Comparison of ENCODE assay signal across 31 cellular contexts in genomic region chr6:145824344-145824743, GRCh38.
"Had no signal": no experiment of that assay in that cellular context is flagged by ENCODE, and none has a peak within 500 bp of the region (broad histone marks: within the 10 kb centered on the region; RNA-seq: fewer than 3 reads in every experiment).

No MANE protein-coding gene starts in this region.

- H3K27me3 ChIP-seq: adrenal gland, body of pancreas, esophagus muscularis mucosa, gastroesophageal sphincter, heart right ventricle, hepatocyte had no signal

- H3K4me1 ChIP-seq: adrenal gland, body of pancreas had no signal

- H3K4me2 ChIP-seq: hepatocyte had no signal

- DNase-seq: activated B cell treated with CpG ODN at 0.5 μM for 24 hours; activated CD4-positive, alpha-beta T cell treated with anti-CD3 and anti-CD28 coated beads for 48 hours; activated CD4-positive, alpha-beta T cell treated with anti-CD3 and anti-CD28 coated beads, Interleukin-2, amount 50 U/mL, for 1 hour; activated CD4-positive, alpha-beta T cell treated with anti-CD3 and anti-CD28 coated beads, Interleukin-2, amount 50 U/mL, for 48 hours; activated CD8-positive, alpha-beta memory T cell treated with anti-CD3 and anti-CD28 coated beads for 24 hours; activated CD8-positive, alpha-beta T cell treated with anti-CD3 and anti-CD28 coated beads for 36 hours; activated effector memory CD4-positive, alpha-beta T cell treated with Interleukin-2 at 50 U/mL for 16 hours; activated gamma-delta T cell treated with Interleukin-2 at 50 U/mL for 16 hours; activated naive CD4-positive, alpha-beta T cell treated with Interleukin-2 at 50 U/mL for 16 hours; activated naive CD8-positive, alpha-beta T cell treated with anti-CD3 and anti-CD28 coated beads for 36 hours; activated naive CD8-positive, alpha-beta T cell treated with anti-CD3 and anti-CD28 coated beads, Interleukin-2, amount 50 U/mL, for 24 hours; activated T-cell treated with anti-CD3 and anti-CD28 coated beads, Interleukin-2, amount 50 U/mL, for 4 hours; adrenal gland; amygdala; aorta; body of pancreas; caudate nucleus; cortex of kidney; dermis blood vessel endothelial cell; effector CD4-positive, alpha-beta T cell; effector memory CD8-positive, alpha-beta T cell; erythroblast; foreskin melanocyte; heart right ventricle; T1000; WERI-Rb-1 had no signal

- H3K4me3 ChIP-seq: adrenal gland, body of pancreas, esophagus muscularis mucosa, gastroesophageal sphincter, heart right ventricle, hepatocyte had no signal

- H3K36me3 ChIP-seq: adrenal gland, esophagus muscularis mucosa, gastroesophageal sphincter, heart right ventricle, WERI-Rb-1 had no signal

- H3K27ac ChIP-seq: adrenal gland, body of pancreas, esophagus muscularis mucosa, heart right ventricle, hepatocyte, WERI-Rb-1 had no signal

- H2AFZ ChIP-seq: hepatocyte had no signal

- ATAC-seq: activated CD4-positive, CD25-positive, alpha-beta regulatory T cell treated with anti-CD3 and anti-CD28 coated beads, Interleukin-2, amount 50 U/mL, for 24 hours; activated CD8-positive, alpha-beta T cell treated with anti-CD3 and anti-CD28 coated beads for 36 hours; activated naive CD8-positive, alpha-beta T cell treated with anti-CD3 and anti-CD28 coated beads, Interleukin-2, amount 50 U/mL, for 24 hours; activated T-cell treated with anti-CD3 and anti-CD28 coated beads, Interleukin-2, amount 50 U/mL, for 4 hours; activated T-helper 17 cell treated with anti-CD3 and anti-CD28 coated beads, Interleukin-2, amount 50 U/mL, for 72 hours; body of pancreas; effector memory CD8-positive, alpha-beta T cell; gastroesophageal sphincter; heart right ventricle had no signal

- H3K9me3 ChIP-seq: adrenal gland, body of pancreas, esophagus muscularis mucosa, gastroesophageal sphincter, heart right ventricle had no signal
